16 cellular contexts compared by ENCODE assay signal in genomic region chrX:102672876-102673275, GRCh38. TPM values are rescaled to one million over a fixed set of nuclear protein-coding genes. Genes with fewer than 3 reads are reported as not detected.
DNase-seq lines count a peak whose midpoint lies in the region; ATAC-seq, FAIRE-seq and TF ChIP-seq lines count a peak whose summit lies in the region.
"Had no signal": no experiment of that assay in that cellular context is flagged by ENCODE, and none has a peak within 500 bp of the region (broad histone marks: within the 10 kb centered on the region; RNA-seq: fewer than 3 reads in every experiment).

No MANE protein-coding gene starts in this region.

- no peaks in the 10 kb centered on the region for H4K20me1 ChIP-seq in HepG2 (ENCODE audit: insufficient read depth, low read length)
- H4K20me1 ChIP-seq: BLaER1 had no signal

- H3K4me2 ChIP-seq in HepG2 (ENCODE audit: low read depth, low read length), result no peak overlapping the region
- H3K4me2 ChIP-seq: BLaER1, GM23338 had no signal

- H2AFZ ChIP-seq in HepG2 (ENCODE audit: low read length), result no peak overlapping the region
- H2AFZ ChIP-seq: GM23338 had no signal

- peak; percentile 46 for FAIRE-seq in HepG2 (lab: Jason Lieb, UNC)

- TF ChIP-seq EP300 in HepG2 (IDR thresholded peaks at IDR 0.05; ENCODE audit: low read depth in 2 of 2, low read length in 2 of 2), result no peak
- no peak for TF ChIP-seq EP300 in HepG2 (CRISPR knock-in tag; IDR thresholded peaks at IDR 0.05; ENCODE audit: borderline replicate concordance)

- no TSS peak for BruUV-seq in HepG2 (replicated peaks; lab: Mats Ljungman, UMichigan)

- no peaks in the 10 kb centered on the region for H3K79me2 ChIP-seq in HepG2 (ENCODE audit: insufficient read depth, low read length)

- CTCF ChIA-PET in HepG2 (lab: Yijun Ruan, JAX; ENCODE audit: low intra/inter-chr PET ratio, low total read pairs), result no interaction called here

- ATAC-seq in HepG2 (peak; percentile 63; the same call in 2 of the 3 replicates), right lobe of liver (no peak), HG02852 (IDR thresholded peaks at IDR 0.05; ENCODE audit: unreplicated experiment) (no peak)
- ATAC-seq: CD8-positive, alpha-beta T cell; GM23338 had no signal

- TF ChIP-seq RAD21 in HepG2 (CRISPR knock-in tag; IDR thresholded peaks at IDR 0.05), result no peak

- TF ChIP-seq CTCF in HepG2 (CRISPR knock-in tag; IDR thresholded peaks at IDR 0.05), result no peak
- no peak for TF ChIP-seq CTCF in right lobe of liver (IDR thresholded peaks at IDR 0.05)
- TF ChIP-seq CTCF in brain microvascular endothelial cell (IDR thresholded peaks at IDR 0.05; ENCODE audit: low read depth, low read length, missing control alignments), result no peak

- in situ Hi-C loops in HepG2 (cut with HindIII; ENCODE audit: extremely low pct_ligation_motif_present, low pct_unique_long_range_greater_than_20kb), result no loop called here
- in situ Hi-C loops in brain microvascular endothelial cell (cut with HindIII; ENCODE audit: low pct_ligation_motif_present, low sequenced_read_pairs), result no loop called here

- WGBS in HepG2 (ENCODE audit: low lambda C conversion rate), result 19% methylated on average over 3 of the region's 3 CpGs
- WGBS in right lobe of liver (ENCODE audit: insufficient coverage, low coverage, low lambda C conversion rate, missing lambda C conversion rate), result 31% methylated on average over 3 of the region's 3 CpGs
- 80% methylated on average over 1 of the region's 3 CpGs; no CpG with 5 or more reads in 1 of the 2 experiments for WGBS in mesodermal cell (ENCODE audit: insufficient coverage in 2 of 2), 2 experiments

- H3K9me3 ChIP-seq in HepG2 (ENCODE audit: low read length) (no peaks in the 10 kb centered on the region), right lobe of liver (no peaks in the 10 kb centered on the region), mesodermal cell (ENCODE audit: control insufficient read depth, low read length) (no peaks in the 10 kb centered on the region)
- H3K9me3 ChIP-seq: BLaER1 had no signal

- DNase-seq in HepG2 (ENCODE audit: low spot score) (peak; percentile 28), right lobe of liver (no peak), brain microvascular endothelial cell (peak; percentile 10), dedifferentiated amniotic fluid mesenchymal stem cell (ENCODE audit: extremely low spot score) (no peak), 8988T (no peak)
- DNase-seq: CD8-positive, alpha-beta T cell; KBM-7; NCI-H1105; NCI-H2081; NCI-H510A treated with DMSO at 0.1 percent for 48 hours; NCI-H774; SIG-M5 had no signal

- H3K27ac ChIP-seq in HepG2 (ENCODE audit: extremely low read length, insufficient read depth, low read length) (no peak overlapping the region), right lobe of liver (no peak overlapping the region), brain microvascular endothelial cell (peak overlapping the region; percentile 1), mesodermal cell (ENCODE audit: low read depth, low read length, severe bottlenecking) (peak overlapping the region; percentile 53)
- H3K27ac ChIP-seq: BLaER1 had no signal

- H3K4me1 ChIP-seq in HepG2 (ENCODE audit: insufficient read depth, low read length), result peaks cover 12% of the 10 kb centered on the region
- H3K4me1 ChIP-seq in right lobe of liver, result no peaks in the 10 kb centered on the region
- H3K4me1 ChIP-seq in mesodermal cell (ENCODE audit: control insufficient read depth, insufficient read depth, low read length, poor library complexity, severe bottlenecking), result no peaks in the 10 kb centered on the region
- H3K4me1 ChIP-seq: BLaER1 had no signal

- no peak overlapping the region for H3K4me3 ChIP-seq in HepG2 (replicated peaks in 1 of 3; ENCODE audit: insufficient read depth in 1 of 3, low read depth in 2 of 3, low read length in 3 of 3)
- H3K4me3 ChIP-seq in right lobe of liver, result no peak overlapping the region
- no peak overlapping the region for H3K4me3 ChIP-seq in brain microvascular endothelial cell (ENCODE audit: low read depth, low read length)
- no peak overlapping the region for H3K4me3 ChIP-seq in mesodermal cell (ENCODE audit: extremely low read depth, insufficient read depth, low read length, poor library complexity, severe bottlenecking)
- H3K4me3 ChIP-seq: BLaER1, GM23338 had no signal

- POLR2A ChIA-PET in HepG2 (lab: Yijun Ruan, JAX), result interaction anchor here (0.6 to 1.4 kb wide), 2 partner anchors 13 to 17 kb away, joined by 3 to 4 read pairs; no protein-coding TSS in a partner anchor

- TF ChIP-seq POLR2A in HepG2 (IDR thresholded peaks at IDR 0.05; ENCODE audit: insufficient read depth in 1 of 2, low read depth in 2 of 2, low read length in 2 of 2), result no peak
- TF ChIP-seq POLR2A in right lobe of liver (IDR thresholded peaks at IDR 0.05), result no peak

- H3K36me3 ChIP-seq in HepG2 (replicated peaks in 1 of 2; ENCODE audit: control insufficient read depth in 1 of 2, insufficient read depth in 2 of 2, low read length in 2 of 2) (no peaks in the 10 kb centered on the region), right lobe of liver (no peaks in the 10 kb centered on the region), brain microvascular endothelial cell (replicated peaks) (no peaks in the 10 kb centered on the region), mesodermal cell (ENCODE audit: control insufficient read depth, insufficient read depth, low read length) (no peaks in the 10 kb centered on the region)
- H3K36me3 ChIP-seq: BLaER1 had no signal

- intact Hi-C loops in HepG2 (cut with micrococcal nuclease; ENCODE audit: unreplicated experiment) (no loop called here), right lobe of liver (cut with DNase I) (no loop called here)

- no peaks in the 10 kb centered on the region for H3K27me3 ChIP-seq in HepG2 (ENCODE audit: control insufficient read depth in 1 of 2, insufficient read depth in 2 of 2, low read length in 2 of 2)
- no peaks in the 10 kb centered on the region for H3K27me3 ChIP-seq in right lobe of liver
- no peaks in the 10 kb centered on the region for H3K27me3 ChIP-seq in brain microvascular endothelial cell (replicated peaks)
- H3K27me3 ChIP-seq: BLaER1 had no signal

- H3K9ac ChIP-seq in HepG2 (ENCODE audit: insufficient read depth, low read depth, low read length), result no peak overlapping the region
- H3K9ac ChIP-seq: BLaER1 had no signal

RNA-seq across cellular contexts. Expression of gene GPRASP1, which starts 21.6 kb away (rescaled TPM):
- total RNA-seq in HepG2 (2016; rRNA removed; fragmentation: Illumina TruSeq; extraction: Trizol) (0.51 and 1.4 TPM in 2 replicates), right lobe of liver (1 to 10 TPM in 4 of 6 experiments, under 1 TPM in 2; 0.61 to 1.8 (median 1.4) TPM)
- under 0.01 and 0.30 TPM in 2 replicates for total RNA-seq in HepG2 (2016; cell fraction: cytosol; rRNA removed; fragmentation: Illumina TruSeq; extraction: Trizol; ENCODE audit: low read depth)
- 0.61 and 0.95 TPM in 2 replicates for total RNA-seq in HepG2 (2016; cell fraction: insoluble cytoplasmic fraction; rRNA removed; fragmentation: Illumina TruSeq; extraction: Trizol)
- 0.03 and 0.15 TPM in 2 replicates for total RNA-seq in HepG2 (2016; cell fraction: membrane; rRNA removed; fragmentation: Illumina TruSeq; extraction: Trizol)
- total RNA-seq in HepG2 (2016; cell fraction: nucleus; rRNA removed; fragmentation: Illumina TruSeq; extraction: Trizol), result 4.6 and 6.2 TPM in 2 replicates
- polyA plus RNA-seq in HepG2 (2011; rRNA removed), result 0.38 and 0.39 TPM in 2 replicates
- polyA plus RNA-seq in HepG2 (2011; cell fraction: cytosol; rRNA removed), result 0.05 and 0.06 TPM in 2 replicates
- 2.0 and 2.1 TPM in 2 replicates for polyA plus RNA-seq in HepG2 (2011; cell fraction: nucleus; rRNA removed)
- polyA plus RNA-seq in HepG2 (2012), result 0.60 and 0.69 TPM in 2 replicates
- 0.01 TPM in 1 of 2 replicates, not detected in the other for polyA plus RNA-seq in HepG2 (2016; cell fraction: cytosol; fragmentation: Illumina TruSeq; extraction: Trizol; ENCODE audit: low read depth)
- polyA plus RNA-seq in HepG2 (2016; cell fraction: insoluble cytoplasmic fraction; fragmentation: Illumina TruSeq; extraction: Trizol; ENCODE audit: low read depth), result 0.21 and 0.26 TPM in 2 replicates
- 0.03 and 0.05 TPM in 2 replicates for polyA plus RNA-seq in HepG2 (2016; cell fraction: membrane; fragmentation: Illumina TruSeq; extraction: Trizol; ENCODE audit: low read depth)
- polyA plus RNA-seq in HepG2 (2016; cell fraction: nucleus; fragmentation: Illumina TruSeq; extraction: Trizol; ENCODE audit: insufficient read depth, low read depth), result 2.7 and 3.2 TPM in 2 replicates
- polyA minus RNA-seq in HepG2 (2011; rRNA and poly(A)+ RNA removed; ENCODE audit: low replicate concordance), result 0.87 and 1.0 TPM in 2 replicates
- polyA minus RNA-seq in HepG2 (2011; cell fraction: cytosol; rRNA and poly(A)+ RNA removed), result 0.09 and 0.10 TPM in 2 replicates
- 7.3 and 10.4 TPM in 2 replicates for polyA minus RNA-seq in HepG2 (2011; cell fraction: nucleus; rRNA and poly(A)+ RNA removed)
- polyA plus RNA-seq in mesodermal cell (2013, experiment 1 of 2), result 3.1 TPM
- polyA plus RNA-seq in mesodermal cell (2013, experiment 2 of 2), result 2.6 TPM

RNA-seq across cellular contexts. Expression of gene GPRASP2, which starts 39.4 kb away (rescaled TPM):
- total RNA-seq in HepG2 (2016; rRNA removed; fragmentation: Illumina TruSeq; extraction: Trizol), result 1.3 and 1.6 TPM in 2 replicates
- 0.09 and 0.10 TPM in 2 replicates for total RNA-seq in HepG2 (2016; cell fraction: cytosol; rRNA removed; fragmentation: Illumina TruSeq; extraction: Trizol; ENCODE audit: low read depth)
- 1.0 and 2.5 TPM in 2 replicates for total RNA-seq in HepG2 (2016; cell fraction: insoluble cytoplasmic fraction; rRNA removed; fragmentation: Illumina TruSeq; extraction: Trizol)
- total RNA-seq in HepG2 (2016; cell fraction: membrane; rRNA removed; fragmentation: Illumina TruSeq; extraction: Trizol), result 0.40 and 0.59 TPM in 2 replicates
- 1.1 and 1.2 TPM in 2 replicates for total RNA-seq in HepG2 (2016; cell fraction: nucleus; rRNA removed; fragmentation: Illumina TruSeq; extraction: Trizol)
- polyA plus RNA-seq in HepG2 (2011; rRNA removed), result 0.55 and 0.63 TPM in 2 replicates
- polyA plus RNA-seq in HepG2 (2011; cell fraction: cytosol; rRNA removed), result 0.27 and 0.40 TPM in 2 replicates
- 0.24 and 0.29 TPM in 2 replicates for polyA plus RNA-seq in HepG2 (2011; cell fraction: nucleus; rRNA removed)
- 0.40 and 0.56 TPM in 2 replicates for polyA plus RNA-seq in HepG2 (2012)
- polyA plus RNA-seq in HepG2 (2016; cell fraction: cytosol; fragmentation: Illumina TruSeq; extraction: Trizol; ENCODE audit: low read depth), result 0.05 TPM in 2 replicates
- polyA plus RNA-seq in HepG2 (2016; cell fraction: insoluble cytoplasmic fraction; fragmentation: Illumina TruSeq; extraction: Trizol; ENCODE audit: low read depth), result 0.93 and 0.97 TPM in 2 replicates
- polyA plus RNA-seq in HepG2 (2016; cell fraction: membrane; fragmentation: Illumina TruSeq; extraction: Trizol; ENCODE audit: low read depth), result 0.09 and 0.10 TPM in 2 replicates
- 1.2 and 1.4 TPM in 2 replicates for polyA plus RNA-seq in HepG2 (2016; cell fraction: nucleus; fragmentation: Illumina TruSeq; extraction: Trizol; ENCODE audit: insufficient read depth, low read depth)
- 0.63 and 1.3 TPM in 2 replicates for polyA minus RNA-seq in HepG2 (2011; rRNA and poly(A)+ RNA removed; ENCODE audit: low replicate concordance)
- 0.35 and 0.59 TPM in 2 replicates for polyA minus RNA-seq in HepG2 (2011; cell fraction: cytosol; rRNA and poly(A)+ RNA removed)
- polyA minus RNA-seq in HepG2 (2011; cell fraction: nucleus; rRNA and poly(A)+ RNA removed), result 1.0 and 1.7 TPM in 2 replicates
- 1 to 10 TPM; 3.4 to 8.3 (median 5.8) TPM for total RNA-seq in right lobe of liver
- polyA plus RNA-seq in mesodermal cell (2013, experiment 1 of 2), result 14.3 TPM
- polyA plus RNA-seq in mesodermal cell (2013, experiment 2 of 2), result 11.9 TPM

RNA-seq across cellular contexts. Expression of gene GPRASP3, which starts 47.7 kb away (rescaled TPM):
- 1.4 and 2.1 TPM in 2 replicates for total RNA-seq in HepG2 (2016; rRNA removed; fragmentation: Illumina TruSeq; extraction: Trizol)
- 0.30 and 0.35 TPM in 2 replicates for total RNA-seq in HepG2 (2016; cell fraction: cytosol; rRNA removed; fragmentation: Illumina TruSeq; extraction: Trizol; ENCODE audit: low read depth)
- total RNA-seq in HepG2 (2016; cell fraction: insoluble cytoplasmic fraction; rRNA removed; fragmentation: Illumina TruSeq; extraction: Trizol), result 1.1 and 2.0 TPM in 2 replicates
- 0.68 and 1.00 TPM in 2 replicates for total RNA-seq in HepG2 (2016; cell fraction: membrane; rRNA removed; fragmentation: Illumina TruSeq; extraction: Trizol)
- total RNA-seq in HepG2 (2016; cell fraction: nucleus; rRNA removed; fragmentation: Illumina TruSeq; extraction: Trizol), result 1.1 and 2.5 TPM in 2 replicates
- polyA plus RNA-seq in HepG2 (2011; rRNA removed), result 0.54 and 0.67 TPM in 2 replicates
- 0.64 and 0.67 TPM in 2 replicates for polyA plus RNA-seq in HepG2 (2011; cell fraction: cytosol; rRNA removed)
- 0.63 and 0.74 TPM in 2 replicates for polyA plus RNA-seq in HepG2 (2011; cell fraction: nucleus; rRNA removed)
- 0.95 and 1.4 TPM in 2 replicates for polyA plus RNA-seq in HepG2 (2012)
- 0.09 and 0.34 TPM in 2 replicates for polyA plus RNA-seq in HepG2 (2016; cell fraction: cytosol; fragmentation: Illumina TruSeq; extraction: Trizol; ENCODE audit: low read depth)
- 2.0 and 3.0 TPM in 2 replicates for polyA plus RNA-seq in HepG2 (2016; cell fraction: insoluble cytoplasmic fraction; fragmentation: Illumina TruSeq; extraction: Trizol; ENCODE audit: low read depth)
- polyA plus RNA-seq in HepG2 (2016; cell fraction: membrane; fragmentation: Illumina TruSeq; extraction: Trizol; ENCODE audit: low read depth), result 0.29 and 0.33 TPM in 2 replicates
- 1.8 TPM in 2 replicates for polyA plus RNA-seq in HepG2 (2016; cell fraction: nucleus; fragmentation: Illumina TruSeq; extraction: Trizol; ENCODE audit: insufficient read depth, low read depth)
- polyA minus RNA-seq in HepG2 (2011; rRNA and poly(A)+ RNA removed; ENCODE audit: low replicate concordance), result 1.9 and 4.1 TPM in 2 replicates
- 1.1 and 1.8 TPM in 2 replicates for polyA minus RNA-seq in HepG2 (2011; cell fraction: cytosol; rRNA and poly(A)+ RNA removed)
- 3.5 and 4.1 TPM in 2 replicates for polyA minus RNA-seq in HepG2 (2011; cell fraction: nucleus; rRNA and poly(A)+ RNA removed)
- 1 to 10 TPM; 1.7 to 3.4 (median 2.2) TPM for total RNA-seq in right lobe of liver
- 5.4 TPM for polyA plus RNA-seq in mesodermal cell (2013, experiment 1 of 2)
- 5.7 TPM for polyA plus RNA-seq in mesodermal cell (2013, experiment 2 of 2)

Comparison
In these comparisons a context has a peak if more than half of its experiments do, and no peak if none do; other contexts are left out.
1. DNase-seq: peak in HepG2 (single experiment) and brain microvascular endothelial cell (single experiment); none in right lobe of liver (0 of 3), dedifferentiated amniotic fluid mesenchymal stem cell (single experiment) and 8988T (single experiment).
2. H3K27ac ChIP-seq: peak in brain microvascular endothelial cell (single experiment) and mesodermal cell (single experiment); none in HepG2 (single experiment) and right lobe of liver (0 of 3).